In the genomic region with DNA sequence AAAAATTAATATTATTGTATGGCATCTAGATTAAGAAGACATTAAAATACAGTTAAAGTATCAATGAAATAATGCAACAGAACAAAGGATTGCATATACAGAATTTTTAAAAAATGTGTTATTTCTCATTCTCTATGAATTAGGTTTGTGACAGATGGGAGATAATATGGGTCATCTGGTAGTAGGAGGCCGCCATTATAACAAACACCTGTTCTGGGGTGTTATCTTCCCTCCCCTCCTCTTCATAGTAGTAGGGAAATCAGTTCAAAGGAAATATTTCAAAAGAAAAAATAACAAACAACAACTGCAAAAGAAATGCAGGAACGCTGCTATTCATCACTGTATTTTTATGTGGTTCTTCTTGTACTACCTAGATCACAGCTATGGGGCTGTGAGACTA, we compare ENCODE assay signal across 14 cellular contexts.
DNase-seq lines count a peak whose midpoint lies in the region; ATAC-seq and TF ChIP-seq lines count a peak whose summit lies in the region.
"Had no signal": no experiment of that assay in that cellular context is flagged by ENCODE, and none has a peak within 500 bp of the region (broad histone marks: within the 10 kb centered on the region; RNA-seq: fewer than 3 reads in every experiment).

No MANE protein-coding gene starts in this region.

- no peak overlapping the region for H2AFZ ChIP-seq in IMR-90 (replicated peaks; ENCODE audit: low read length, poor library complexity)
- H2AFZ ChIP-seq: GM23338 had no signal

- no peak overlapping the region for H3K9ac ChIP-seq in IMR-90 (ENCODE audit: low read depth, low read length)

- H2AK5ac ChIP-seq in IMR-90 (ENCODE audit: low read depth, low read length) = no peak overlapping the region

- TF ChIP-seq CTCF in IMR-90 (conservative IDR thresholded peaks at IDR 0.05; ENCODE audit: low read depth, low read length) = no peak
- no peak for TF ChIP-seq CTCF in RWPE2 (IDR thresholded peaks at IDR 0.05; ENCODE audit: poor library complexity, severe bottlenecking)
- no peak for TF ChIP-seq CTCF in GM13976 (IDR thresholded peaks at IDR 0.05; ENCODE audit: borderline replicate concordance, control extremely low read depth, extremely low read depth, insufficient read depth, missing control alignments)

- H3K4me3 ChIP-seq in IMR-90 (ENCODE audit: insufficient read depth, low read depth, low read length) (no peak overlapping the region), RWPE2 (ENCODE audit: severe bottlenecking) (no peak overlapping the region)
- H3K4me3 ChIP-seq: GM23338 had no signal

- H2BK5ac ChIP-seq in IMR-90 (ENCODE audit: low read depth, low read length, poor library complexity, severe bottlenecking) = no peak overlapping the region

- POLR2A ChIA-PET in IMR-90 (lab: Charles Lee; ENCODE audit: unreplicated experiment) = no interaction called here

- no peak overlapping the region for H3K27ac ChIP-seq in IMR-90 (ENCODE audit: insufficient read depth, low read length)
- H3K27ac ChIP-seq in RWPE2 (ENCODE audit: poor library complexity, severe bottlenecking) = peak overlapping the region; percentile 87
- H3K27ac ChIP-seq in epithelial cell of prostate = peak overlapping the region; percentile 91
- H3K27ac ChIP-seq: C4-2B had no signal

- H2BK15ac ChIP-seq in IMR-90 (ENCODE audit: low read depth, low read length) = 0 out of 3 replicates have a peak overlapping the region, but pooled peaks have one; percentile 40

- in situ Hi-C loops in IMR-90 (cut with MboI; ENCODE audit: low sequenced_read_pairs) (no loop called here), GM13976 (cut with MboI; ENCODE audit: low sequenced_read_pairs, unreplicated experiment) (no loop called here)

- H2AK9ac ChIP-seq in IMR-90 (replicated peaks; ENCODE audit: low read depth, low read length, poor library complexity) = no peak overlapping the region

- ATAC-seq in IMR-90 (ENCODE audit: low read depth) (no peak), RWPE2 (ENCODE audit: low read depth) (no peak), GM18861 (IDR thresholded peaks at IDR 0.05; ENCODE audit: unreplicated experiment) (no peak)
- ATAC-seq: GM23338 had no signal

- H3K18ac ChIP-seq in IMR-90 (ENCODE audit: low read depth, low read length) = no peak overlapping the region

- CTCF ChIA-PET in IMR-90 (lab: Yijun Ruan, JAX) = no interaction called here

- DNase-seq in IMR-90 = no peak
- no peak for DNase-seq in RWPE2 (ENCODE audit: low spot score)
- no peak for DNase-seq in epithelial cell of prostate (ENCODE audit: low read depth, low spot score)
- DNase-seq in NCI-H510A treated with DMSO at 0.1 percent for 48 hours (lab: John Stamatoyannopoulos, UW) = no peak
- no peak for DNase-seq in kidney glomerular epithelial cell (lab: John Stamatoyannopoulos, UW)
- no peak for DNase-seq in GM13976 (ENCODE audit: low spot score)
- DNase-seq: BE2C; CD4-positive, alpha-beta memory T cell; DND-41; GF-D8; H7 had no signal

- H3K56ac ChIP-seq in IMR-90 (ENCODE audit: extremely low read depth, insufficient read depth, low read length) = no peak overlapping the region

- H3K4me2 ChIP-seq in IMR-90 (ENCODE audit: low read depth, low read length) = no peak overlapping the region
- H3K4me2 ChIP-seq: GM23338 had no signal

- H3K79me1 ChIP-seq in IMR-90 (ENCODE audit: low read depth in 1 of 2, low read length in 2 of 2) = no peaks in the 10 kb centered on the region

- WGBS in IMR-90 (ENCODE audit: extremely low coverage in 2 of 2, insufficient read length in 1 of 2), 2 experiments = no CpG with 5 or more reads among the region's 2 CpGs

- H4K20me1 ChIP-seq in IMR-90 (ENCODE audit: insufficient read depth, low read length) = no peaks in the 10 kb centered on the region

- H3K36me3 ChIP-seq in IMR-90 (ENCODE audit: control insufficient read depth, insufficient read depth, low read length) (no peaks in the 10 kb centered on the region), RWPE2 (ENCODE audit: low read depth) (no peaks in the 10 kb centered on the region)
- H3K36me3 ChIP-seq: BE2C had no signal

- H3K9me3 ChIP-seq in IMR-90 (ENCODE audit: control insufficient read depth, insufficient read depth, low read length) (no peaks in the 10 kb centered on the region), RWPE2 (ENCODE audit: severe bottlenecking) (no peaks in the 10 kb centered on the region)
- H3K9me3 ChIP-seq: BE2C had no signal

- TF ChIP-seq RAD21 in IMR-90 (IDR thresholded peaks at IDR 0.05; ENCODE audit: low read length) = no peak

- no peak overlapping the region for H4K91ac ChIP-seq in IMR-90 (ENCODE audit: insufficient read depth, low read depth, low read length)

- intact Hi-C loops in IMR-90 (cut with micrococcal nuclease) = no loop called here

- H3K14ac ChIP-seq in IMR-90 (replicated peaks; ENCODE audit: low read depth, low read length) = no peak overlapping the region

- no peak overlapping the region for H2BK120ac ChIP-seq in IMR-90 (ENCODE audit: low read depth, low read length)

- TF ChIP-seq POLR2A in IMR-90 (IDR thresholded peaks at IDR 0.05; ENCODE audit: low read depth, low read length) = no peak

- H3K23ac ChIP-seq in IMR-90 (ENCODE audit: low read depth, low read length) = no peak overlapping the region

- H3K9me1 ChIP-seq in IMR-90 (ENCODE audit: insufficient read depth, low read length) = no peaks in the 10 kb centered on the region

- no peak overlapping the region for H4K5ac ChIP-seq in IMR-90 (ENCODE audit: low read depth, low read length)

- BruUV-seq in IMR-90 (replicated peaks; lab: Mats Ljungman, UMichigan) = no TSS peak

- H2BK20ac ChIP-seq in IMR-90 (ENCODE audit: low read depth, low read length) = no peak overlapping the region

- dilution Hi-C loops in IMR-90 (cut with HindIII; ENCODE audit: low sequenced_read_pairs, unreplicated experiment) = no loop called here

- H4K8ac ChIP-seq in IMR-90 (ENCODE audit: low read depth in 2 of 2, low read length in 2 of 2) = no peak overlapping the region

- H3K4ac ChIP-seq in IMR-90 (ENCODE audit: low read depth, low read length) = no peak overlapping the region

- H3K4me1 ChIP-seq in IMR-90 (ENCODE audit: control insufficient read depth, insufficient read depth, low read length) = peaks cover 7% of the 10 kb centered on the region
- peaks cover 15% of the 10 kb centered on the region for H3K4me1 ChIP-seq in RWPE2 (ENCODE audit: insufficient read depth, poor library complexity, severe bottlenecking)
- H3K4me1 ChIP-seq: BE2C had no signal

- no peaks in the 10 kb centered on the region for H3K27me3 ChIP-seq in IMR-90 (ENCODE audit: control insufficient read depth, insufficient read depth, low read length)
- no peaks in the 10 kb centered on the region for H3K27me3 ChIP-seq in RWPE2 (ENCODE audit: insufficient read depth, poor library complexity, severe bottlenecking)
- H3K27me3 ChIP-seq: BE2C had no signal

TF ChIP-seq in IMR-90, 13 proteins besides CTCF, POLR2A, EP300 and RAD21:
- TF ChIP-seq RFX5 (IDR thresholded peaks at IDR 0.05; ENCODE audit: low read depth, low read length) = no peak
TF ChIP-seq in IMR-90: peak in this region for 0.
